Comparison of ENCODE assay signal across 21 cellular contexts in the genomic region with DNA sequence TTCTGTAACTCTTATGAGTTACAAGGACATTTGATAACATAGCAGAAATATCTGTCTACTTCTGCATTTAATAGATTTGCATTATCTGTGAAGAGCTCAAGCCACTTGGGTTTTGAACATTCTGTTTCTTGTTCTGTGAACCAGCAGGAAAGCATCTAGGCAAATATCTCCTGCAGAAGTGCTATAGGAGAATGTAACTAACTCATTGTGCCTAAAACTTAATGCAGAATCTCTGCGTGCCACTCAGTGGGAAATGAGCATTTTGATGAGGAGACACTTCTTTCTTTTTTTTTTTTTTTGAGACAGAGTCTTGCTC.
A peak's percentile ranks its signal among the peaks of the same experiment; 100 is the strongest.
DNase-seq lines count a peak whose midpoint lies in the region; ATAC-seq and TF ChIP-seq lines count a peak whose summit lies in the region.
"Had no signal": no experiment of that assay in that cellular context is flagged by ENCODE, and none has a peak within 500 bp of the region (broad histone marks: within the 10 kb centered on the region; RNA-seq: fewer than 3 reads in every experiment).

No MANE protein-coding gene starts in this region.

- no peaks in the 10 kb centered on the region for H3K9me3 ChIP-seq in heart right ventricle
- H3K9me3 ChIP-seq in gastroesophageal sphincter, result no peaks in the 10 kb centered on the region
- no peaks in the 10 kb centered on the region for H3K9me3 ChIP-seq in gastrocnemius medialis
- no peaks in the 10 kb centered on the region for H3K9me3 ChIP-seq in upper lobe of right lung
- H3K9me3 ChIP-seq: A549, neutrophil had no signal

- peaks cover 3 to 54% (median 38%) of the 10 kb centered on the region in 9 donors for H3K4me1 ChIP-seq in heart right ventricle
- peaks cover 0 to 37% (median 4%) of the 10 kb centered on the region in 3 donors for H3K4me1 ChIP-seq in gastroesophageal sphincter
- peaks cover 12 to 19% of the 10 kb centered on the region in 2 donors for H3K4me1 ChIP-seq in gastrocnemius medialis
- H3K4me1 ChIP-seq in upper lobe of right lung, result peaks cover 11% of the 10 kb centered on the region

- H3K36me3 ChIP-seq in heart right ventricle (peaks cover 0 to 77% (median 0%) of the 10 kb centered on the region in 9 donors), gastroesophageal sphincter (peaks cover 0 to 15% of the 10 kb centered on the region in 2 donors), gastrocnemius medialis (peaks cover 0 to 26% of the 10 kb centered on the region in 2 donors), upper lobe of right lung (no peaks in the 10 kb centered on the region)
- H3K36me3 ChIP-seq: neutrophil had no signal

- H3K27me3 ChIP-seq in heart right ventricle, result no peaks in the 10 kb centered on the region
- H3K27me3 ChIP-seq in gastroesophageal sphincter, result no peaks in the 10 kb centered on the region
- no peaks in the 10 kb centered on the region for H3K27me3 ChIP-seq in gastrocnemius medialis
- no peaks in the 10 kb centered on the region for H3K27me3 ChIP-seq in upper lobe of right lung
- H3K27me3 ChIP-seq: neutrophil had no signal

- no peak for TF ChIP-seq POLR2A in gastroesophageal sphincter (IDR thresholded peaks at IDR 0.05)
- TF ChIP-seq POLR2A in gastrocnemius medialis (IDR thresholded peaks at IDR 0.05), result no peak

- in situ Hi-C loops in gastrocnemius medialis (cut with MboI; ENCODE audit: low sequenced_read_pairs in 4 of 4), result loop anchor here in 3 of 4 donors (5.0 to 25.0 kb wide), 3 partner anchors 89 to 594 kb away; partner anchors contain the start of genes MYL12A (in 3 of the 3), METTL4 (in 1 of the 3) and NDC80 (in 1 of the 3)

- ATAC-seq in heart right ventricle (peak in 1 of 8 donors; percentile 10), gastroesophageal sphincter (no peak), gastrocnemius medialis (no peak), upper lobe of right lung (no peak), HG03025 (IDR thresholded peaks at IDR 0.05; ENCODE audit: low FRiP score, unreplicated experiment) (no peak)
- ATAC-seq: A549, GM12878 had no signal

- DNase-seq in heart right ventricle (no peak), cardiac septum (ENCODE audit: low spot score) (no peak), gastrocnemius medialis (no peak), upper lobe of right lung (no peak), NCI-H226 (no peak), DMS 273 (lab: John Stamatoyannopoulos, UW; ENCODE audit: unreplicated experiment) (no peak)
- DNase-seq: activated CD4-positive, alpha-beta T cell treated with anti-CD3 and anti-CD28 coated beads, Interleukin-2, amount 50 U/mL, for 4 hours; activated naive CD4-positive, alpha-beta T cell treated with anti-CD3 and anti-CD28 coated beads for 36 hours; DMS153; erythroblast; GF-D8; islet precursor cell; KG1; NCI-H1048; NCI-H2081; stimulated activated CD4-positive, alpha-beta T cell treated with anti-CD3 and anti-CD28 coated beads, Interleukin-4, amount 100 ng/mL, for 1 hour had no signal

- WGBS in heart right ventricle, 2 donors, result 32 to 62% methylated on average over 1 of the region's 1 CpG
- WGBS in gastroesophageal sphincter (ENCODE audit: low coverage in 1 of 2), 2 donors, result 75 to 100% methylated on average over 1 of the region's 1 CpG

- intact Hi-C loops in heart right ventricle (cut with DNase I), result loop anchor here in 2 of 10 donors (10.0 kb wide), 1 partner anchor 89 kb away; the partner anchor contains the start of gene MYL12A (in 2 of the 2)
- intact Hi-C loops in cardiac septum (cut with DNase I), result loop anchor here (10.0 kb wide), 1 partner anchor 221 kb away; no protein-coding TSS in a partner anchor
- intact Hi-C loops in gastrocnemius medialis (cut with DNase I; ENCODE audit: low total_unique reads), result no loop called here
- intact Hi-C loops in upper lobe of right lung (cut with DNase I), result loop anchor here (10.0 kb wide), 1 partner anchor 89 kb away; the partner anchor contains the start of gene MYL12A

- H3K27ac ChIP-seq in heart right ventricle (peak overlapping the region; percentile 36 to 87 (median 66)), gastroesophageal sphincter (peak overlapping the region; percentile 65 to 86 (median 71)), gastrocnemius medialis (peak overlapping the region; percentile 73 to 87 (median 75)), upper lobe of right lung (peak overlapping the region; percentile 71)
- H3K27ac ChIP-seq: A549, neutrophil had no signal

- no peak overlapping the region for H3K4me3 ChIP-seq in heart right ventricle
- H3K4me3 ChIP-seq in gastroesophageal sphincter, result no peak overlapping the region
- H3K4me3 ChIP-seq in gastrocnemius medialis, result no peak overlapping the region
- no peak overlapping the region for H3K4me3 ChIP-seq in upper lobe of right lung
- H3K4me3 ChIP-seq: A549, GM12878 had no signal

- no peak for TF ChIP-seq EP300 in gastroesophageal sphincter (IDR thresholded peaks at IDR 0.05)

- no peak for TF ChIP-seq CTCF in heart right ventricle (IDR thresholded peaks at IDR 0.05)
- no peak for TF ChIP-seq CTCF in gastroesophageal sphincter (IDR thresholded peaks at IDR 0.05)
- no peak for TF ChIP-seq CTCF in gastrocnemius medialis (IDR thresholded peaks at IDR 0.05 in 4 of 5, conservative IDR thresholded peaks at IDR 0.05 in 1 of 5)
- TF ChIP-seq CTCF in upper lobe of right lung (IDR thresholded peaks at IDR 0.05), result no peak
